8 cellular contexts compared by ENCODE assay signal in genomic region chr2:88350641-88351601, GRCh38.
DNase-seq lines count a peak whose midpoint lies in the region; ATAC-seq, FAIRE-seq and TF ChIP-seq lines count a peak whose summit lies in the region.

No MANE protein-coding gene starts in this region.

- no TSS peak for BruUV-seq in PC-3 (replicated peaks; lab: Mats Ljungman, UMichigan)

- H2AFZ ChIP-seq in H9 (ENCODE audit: low read length) (no peak overlapping the region), PC-3 (ENCODE audit: low read length) (no peak overlapping the region)

- peak overlapping the region; percentile 97 for H3K18ac ChIP-seq in H9 (ENCODE audit: insufficient read length, low read depth, low read length)

- no peak overlapping the region for H4K5ac ChIP-seq in H9 (ENCODE audit: insufficient read length, low read depth, low read length)

- peak overlapping the region; percentile 80 for H3K9ac ChIP-seq in H9 (ENCODE audit: extremely low read depth, insufficient read length, low read length)
- H3K9ac ChIP-seq in PC-3 (ENCODE audit: low read length) = no peak overlapping the region

- H3K9me2 ChIP-seq in PC-3 (replicated peaks; ENCODE audit: low read length) = no peaks in the 10 kb centered on the region

- H3K79me2 ChIP-seq in H9 (ENCODE audit: insufficient read depth, low read length) (no peaks in the 10 kb centered on the region), PC-3 (ENCODE audit: low read length) (no peaks in the 10 kb centered on the region)

- no peak overlapping the region for H3K27ac ChIP-seq in CD8-positive, alpha-beta T cell (ENCODE audit: low read depth, low read length)
- H3K27ac ChIP-seq in H9 (ENCODE audit: insufficient read length, low read depth, low read length) = peak overlapping the region; percentile 12
- H3K27ac ChIP-seq in PC-3 (ENCODE audit: low read length) = no peak overlapping the region

- no peaks in the 10 kb centered on the region for H3K9me3 Mint-ChIP-seq in CD8-positive, alpha-beta T cell
- H3K9me3 Mint-ChIP-seq in H9 (peaks cover 0 to 2% of the 10 kb centered on the region in 2 experiments; a peak in 3 of 5 replicates), progenitor cell of endocrine pancreas (ENCODE audit: low read depth) (peaks cover 5% of the 10 kb centered on the region)

- peak; percentile 74 for FAIRE-seq in urothelium cell line (lab: Jason Lieb, UNC)

- no peak overlapping the region for H2AK5ac ChIP-seq in H9 (ENCODE audit: insufficient read length, low read length)

- H3K4me2 ChIP-seq in H9 (ENCODE audit: insufficient read depth, insufficient read length, low read length) (peak overlapping the region; percentile 38), PC-3 (ENCODE audit: low read length) (no peak overlapping the region)

- H3K36me3 Mint-ChIP-seq in CD8-positive, alpha-beta T cell = no peaks in the 10 kb centered on the region
- H3K36me3 Mint-ChIP-seq in H9 (ENCODE audit: insufficient read depth in 1 of 3, low read depth in 3 of 3) (no peaks in the 10 kb centered on the region), progenitor cell of endocrine pancreas (ENCODE audit: insufficient read depth) (no peaks in the 10 kb centered on the region)

- no peak overlapping the region for H2BK12ac ChIP-seq in H9 (ENCODE audit: insufficient read length, low read depth, low read length)

- CTCF ChIA-PET in CD8-positive, alpha-beta T cell (lab: Charles Lee) = interaction anchor here (0.6 to 1.2 kb wide), 3 partner anchors 10 to 14 kb away, joined by 3 to 5 read pairs (median 3); no protein-coding TSS in a partner anchor
- CTCF ChIA-PET in PC-3 (lab: Charles Lee) = no interaction called here

- H3K4me3 ChIP-seq in CD8-positive, alpha-beta T cell (ENCODE audit: low read depth, low read length) = peak overlapping the region; percentile 45
- no peak overlapping the region for H3K4me3 ChIP-seq in PC-3 (ENCODE audit: low read length)

- no peaks in the 10 kb centered on the region for H3K79me1 ChIP-seq in H9 (ENCODE audit: insufficient read depth, low read depth, low read length, poor library complexity, severe bottlenecking)

- H4K8ac ChIP-seq in H9 (replicated peaks; ENCODE audit: insufficient read length, low read depth, low read length) = no peak overlapping the region

- H3K27me3 Mint-ChIP-seq in CD8-positive, alpha-beta T cell (ENCODE audit: low read depth) = peaks cover 35% of the 10 kb centered on the region
- peaks cover 47% of the 10 kb centered on the region for H3K27me3 Mint-ChIP-seq in H9 (ENCODE audit: low read depth)
- peaks cover 42% of the 10 kb centered on the region for H3K27me3 Mint-ChIP-seq in progenitor cell of endocrine pancreas

- H3K4me1 Mint-ChIP-seq in CD8-positive, alpha-beta T cell (ENCODE audit: low read depth) = peaks cover 6% of the 10 kb centered on the region
- peaks cover 29 to 30% of the 10 kb centered on the region in 2 experiments for H3K4me1 Mint-ChIP-seq in H9
- peaks cover 2% of the 10 kb centered on the region for H3K4me1 Mint-ChIP-seq in progenitor cell of endocrine pancreas (ENCODE audit: low read depth)

- no peak overlapping the region for H3K27ac Mint-ChIP-seq in CD8-positive, alpha-beta T cell
- H3K27ac Mint-ChIP-seq in H9 (peak overlapping the region; percentile 73 to 99 (median 98)), progenitor cell of endocrine pancreas (peak overlapping the region; percentile 88)

- no peaks in the 10 kb centered on the region for H4K20me1 ChIP-seq in H9 (ENCODE audit: control insufficient read depth, insufficient read depth, insufficient read length)
- no peaks in the 10 kb centered on the region for H4K20me1 ChIP-seq in PC-3 (ENCODE audit: low read length)

- no peaks in the 10 kb centered on the region for H3K36me3 ChIP-seq in CD8-positive, alpha-beta T cell (ENCODE audit: insufficient read depth, low read length)
- no peaks in the 10 kb centered on the region for H3K36me3 ChIP-seq in PC-3 (ENCODE audit: low read depth, low read length)

- peak; percentile 68 for ATAC-seq in CD8-positive, alpha-beta T cell
- ATAC-seq in PC-3 (no peak), Right ventricle myocardium superior (ENCODE audit: poor library complexity) (no peak)

- H3K4me1 ChIP-seq in CD8-positive, alpha-beta T cell (ENCODE audit: insufficient read depth, low read length) = no peaks in the 10 kb centered on the region
- H3K4me1 ChIP-seq in H9 (ENCODE audit: insufficient read depth, low read length) (no peaks in the 10 kb centered on the region), PC-3 (ENCODE audit: insufficient read depth, low read length) (no peaks in the 10 kb centered on the region)

- H3K23ac ChIP-seq in H9 (ENCODE audit: insufficient read length, low read depth, low read length) = no peak overlapping the region

- no CpG with 5 or more reads among the region's 46 CpGs for WGBS in H9 (ENCODE audit: extremely low coverage, insufficient read length, low lambda C conversion rate)

- H3K14ac ChIP-seq in H9 (ENCODE audit: insufficient read depth, low read length) = peak overlapping the region; percentile 99

- H2BK120ac ChIP-seq in H9 (ENCODE audit: low read depth, low read length, poor library complexity, severe bottlenecking) = no peak overlapping the region

- H3K27me3 ChIP-seq in CD8-positive, alpha-beta T cell (ENCODE audit: insufficient read depth, low read length) = no peaks in the 10 kb centered on the region
- H3K27me3 ChIP-seq in H9 (ENCODE audit: insufficient read depth, low read length) (no peaks in the 10 kb centered on the region; the same call in 1 of the 2 replicates), PC-3 (ENCODE audit: low read length) (peaks cover 38% of the 10 kb centered on the region)

- no peak overlapping the region for H2BK5ac ChIP-seq in H9 (ENCODE audit: insufficient read length, low read length)

- H3F3A ChIP-seq in PC-3 (ENCODE audit: low read length, unreplicated experiment) = no peaks in the 10 kb centered on the region

- TF ChIP-seq CTCF in CD8-positive, alpha-beta T cell (IDR thresholded peaks at IDR 0.05) = peak; percentile 75
- TF ChIP-seq CTCF in H9 (conservative IDR thresholded peaks at IDR 0.05) = peak; percentile 96
- peak; percentile 66 for TF ChIP-seq CTCF in PC-3 (conservative IDR thresholded peaks at IDR 0.05; ENCODE audit: low read depth, low read length)
- peak; percentile 89 for TF ChIP-seq CTCF in progenitor cell of endocrine pancreas (IDR thresholded peaks at IDR 0.05; ENCODE audit: unreplicated experiment)

- no peak overlapping the region for H2BK20ac ChIP-seq in H9 (ENCODE audit: low read depth, low read length, poor library complexity, severe bottlenecking)

- peak overlapping the region; percentile 79 for H3K4me3 Mint-ChIP-seq in CD8-positive, alpha-beta T cell
- H3K4me3 Mint-ChIP-seq in H9 (peak overlapping the region; percentile 63 to 76), progenitor cell of endocrine pancreas (ENCODE audit: low read depth) (peak overlapping the region; percentile 73)

- H4K91ac ChIP-seq in H9 (ENCODE audit: insufficient read length, low read depth, low read length) = no peak overlapping the region

- H2BK15ac ChIP-seq in H9 (ENCODE audit: low read depth, low read length) = no peak overlapping the region

- H3K4ac ChIP-seq in H9 (ENCODE audit: low read depth, low read length) = no peak overlapping the region; the same call in 1 of the 2 replicates

- H3K9me3 ChIP-seq in CD8-positive, alpha-beta T cell (ENCODE audit: low read length) = no peaks in the 10 kb centered on the region
- no peaks in the 10 kb centered on the region for H3K9me3 ChIP-seq in H9 (ENCODE audit: control insufficient read depth, low read depth, low read length)
- no peaks in the 10 kb centered on the region for H3K9me3 ChIP-seq in PC-3 (ENCODE audit: low read length)

- POLR2A ChIA-PET in CD8-positive, alpha-beta T cell (lab: Charles Lee) = no interaction called here
- POLR2A ChIA-PET in PC-3 (lab: Charles Lee; ENCODE audit: unreplicated experiment) = no interaction called here

- peaks cover 4% of the 10 kb centered on the region for H3K23me2 ChIP-seq in H9 (ENCODE audit: insufficient read length, low read depth, low read length, poor library complexity, severe bottlenecking)

- intact Hi-C loops in CD8-positive, alpha-beta T cell (cut with DNase I, micrococcal nuclease) = no loop called here
- intact Hi-C loops in PC-3 (cut with micrococcal nuclease) = no loop called here
- intact Hi-C loops in Right ventricle myocardium superior (cut with DNase I) = no loop called here

- H3T11ph ChIP-seq in H9 (ENCODE audit: low read length) = no peak overlapping the region

- peak; percentile 41 to 65 (median 53) for DNase-seq in CD8-positive, alpha-beta T cell
- DNase-seq in H9 (peak; percentile 90), PC-3 (peak; percentile 31), Right ventricle myocardium superior (peak; percentile 49), progenitor cell of endocrine pancreas (ENCODE audit: low spot score, unreplicated experiment) (peak; percentile 60), urothelium cell line (ENCODE audit: low spot score) (peak; percentile 87), occipital lobe (lab: John Stamatoyannopoulos, UW) (no peak)
- DNase-seq in activated gamma-delta T cell treated with anti-CD3 and anti-CD28 coated beads, Interleukin-2, amount 50 U/mL, for 16 hours (ENCODE audit: low read depth) = peak; percentile 9

- H3K56ac ChIP-seq in H9 (ENCODE audit: insufficient read length, low read depth, low read length) = no peak overlapping the region
